1 cellular context compared by ENCODE assay signal in the genomic region with DNA sequence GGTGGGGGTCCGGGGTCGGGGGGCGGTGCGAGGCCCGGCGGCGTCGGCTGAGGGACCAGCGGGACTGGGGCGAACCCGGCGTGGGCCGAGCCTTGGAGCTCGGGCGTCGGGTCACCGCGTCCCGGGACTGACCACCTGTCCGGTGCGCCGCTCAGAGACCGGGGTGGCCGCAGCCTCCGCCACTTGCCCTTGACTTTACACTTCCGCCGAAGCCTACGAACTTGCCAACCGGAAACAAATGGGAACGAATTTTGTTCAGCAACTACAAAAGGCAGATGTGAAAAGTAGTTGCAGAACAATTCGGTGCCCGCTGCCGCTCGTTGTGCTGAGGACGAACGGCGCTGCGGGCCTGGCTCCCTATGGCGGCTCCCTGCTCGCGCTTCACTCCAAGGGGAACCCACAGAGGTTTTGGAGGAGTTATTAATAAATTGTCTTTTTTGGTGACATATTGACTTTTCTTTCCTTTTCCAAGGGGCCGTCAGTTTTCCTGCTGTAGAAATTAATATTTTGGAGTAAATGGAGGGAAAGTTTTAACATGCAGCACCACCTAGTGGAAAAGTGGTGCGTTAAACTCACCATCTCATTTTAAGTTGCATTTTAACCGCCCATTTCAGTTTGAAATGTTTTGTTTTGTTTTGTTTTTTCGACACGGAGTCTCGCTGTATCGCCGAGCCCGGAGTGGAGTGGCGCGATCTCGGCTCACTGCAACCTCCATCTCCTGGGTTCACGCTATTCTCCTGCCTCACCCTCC.
A peak's percentile ranks its signal among the peaks of the same experiment; 100 is the strongest.
TF ChIP-seq lines count a peak whose summit lies in the region.

No MANE protein-coding gene starts in this region.

TF ChIP-seq in HepG2, 621 proteins besides CTCF, POLR2A, EP300 and RAD21 (continued from another document and continues in another):
- TF ChIP-seq, protein P1, sequence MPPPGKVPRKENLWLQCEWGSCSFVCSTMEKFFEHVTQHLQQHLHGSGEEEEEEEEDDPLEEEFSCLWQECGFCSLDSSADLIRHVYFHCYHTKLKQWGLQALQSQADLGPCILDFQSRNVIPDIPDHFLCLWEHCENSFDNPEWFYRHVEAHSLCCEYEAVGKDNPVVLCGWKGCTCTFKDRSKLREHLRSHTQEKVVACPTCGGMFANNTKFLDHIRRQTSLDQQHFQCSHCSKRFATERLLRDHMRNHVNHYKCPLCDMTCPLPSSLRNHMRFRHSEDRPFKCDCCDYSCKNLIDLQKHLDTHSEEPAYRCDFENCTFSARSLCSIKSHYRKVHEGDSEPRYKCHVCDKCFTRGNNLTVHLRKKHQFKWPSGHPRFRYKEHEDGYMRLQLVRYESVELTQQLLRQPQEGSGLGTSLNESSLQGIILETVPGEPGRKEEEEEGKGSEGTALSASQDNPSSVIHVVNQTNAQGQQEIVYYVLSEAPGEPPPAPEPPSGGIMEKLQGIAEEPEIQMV (CRISPR knock-in tag; IDR thresholded peaks at IDR 0.05; ENCODE audit: low read depth), result no peak
- TF ChIP-seq CC2D1A (CRISPR knock-in tag; IDR thresholded peaks at IDR 0.05) (no peak), HNRNPLL (IDR thresholded peaks at IDR 0.05; ENCODE audit: low read depth, low read length, poor library complexity, severe bottlenecking) (peak; percentile 10), ZNF713 (CRISPR knock-in tag; IDR thresholded peaks at IDR 0.05) (no peak), HCFC1 (IDR thresholded peaks at IDR 0.05; ENCODE audit: low read depth, low read length) (no peak), TBX3 (IDR thresholded peaks at IDR 0.05; ENCODE audit: borderline replicate concordance) (no peak), ZNF547 (CRISPR knock-in tag; IDR thresholded peaks at IDR 0.05) (no peak), PRMT3 (CRISPR knock-in tag; IDR thresholded peaks at IDR 0.05; ENCODE audit: borderline replicate concordance, low read depth) (no peak), ZNF431 (CRISPR knock-in tag; IDR thresholded peaks at IDR 0.05; ENCODE audit: borderline replicate concordance, low read depth) (no peak), MEIS1 (CRISPR knock-in tag; IDR thresholded peaks at IDR 0.05; ENCODE audit: borderline replicate concordance) (no peak), ZNF841 (CRISPR knock-in tag; IDR thresholded peaks at IDR 0.05; ENCODE audit: borderline replicate concordance) (no peak), KAT8 (CRISPR knock-in tag; IDR thresholded peaks at IDR 0.05) (no peak), CREM (IDR thresholded peaks at IDR 0.05) (no peak), CREM (CRISPR knock-in tag; IDR thresholded peaks at IDR 0.05) (no peak), ZNF552 (CRISPR knock-in tag; IDR thresholded peaks at IDR 0.05; ENCODE audit: borderline replicate concordance) (no peak), MED1 (CRISPR knock-in tag; IDR thresholded peaks at IDR 0.05) (no peak), MXI1 (IDR thresholded peaks at IDR 0.05; ENCODE audit: borderline replicate concordance, low read depth, low read length) (no peak), SIX4 (CRISPR knock-in tag; IDR thresholded peaks at IDR 0.05) (no peak), ZNF83 (CRISPR knock-in tag; IDR thresholded peaks at IDR 0.05; ENCODE audit: borderline replicate concordance) (no peak), SIN3A (IDR thresholded peaks at IDR 0.05; ENCODE audit: borderline replicate concordance, low read depth, low read length) (no peak), PCBP1 (IDR thresholded peaks at IDR 0.05; ENCODE audit: borderline replicate concordance, low read depth, low read length) (no peak), ZNF432 (CRISPR knock-in tag; IDR thresholded peaks at IDR 0.05; ENCODE audit: borderline replicate concordance) (no peak), GLI4 (CRISPR knock-in tag; IDR thresholded peaks at IDR 0.05; ENCODE audit: borderline replicate concordance) (no peak), MAZ (IDR thresholded peaks at IDR 0.05; ENCODE audit: borderline replicate concordance, low read depth, low read length) (no peak), MAZ (CRISPR knock-in tag; IDR thresholded peaks at IDR 0.05; ENCODE audit: low read depth) (no peak)
- TF ChIP-seq, protein P2, sequence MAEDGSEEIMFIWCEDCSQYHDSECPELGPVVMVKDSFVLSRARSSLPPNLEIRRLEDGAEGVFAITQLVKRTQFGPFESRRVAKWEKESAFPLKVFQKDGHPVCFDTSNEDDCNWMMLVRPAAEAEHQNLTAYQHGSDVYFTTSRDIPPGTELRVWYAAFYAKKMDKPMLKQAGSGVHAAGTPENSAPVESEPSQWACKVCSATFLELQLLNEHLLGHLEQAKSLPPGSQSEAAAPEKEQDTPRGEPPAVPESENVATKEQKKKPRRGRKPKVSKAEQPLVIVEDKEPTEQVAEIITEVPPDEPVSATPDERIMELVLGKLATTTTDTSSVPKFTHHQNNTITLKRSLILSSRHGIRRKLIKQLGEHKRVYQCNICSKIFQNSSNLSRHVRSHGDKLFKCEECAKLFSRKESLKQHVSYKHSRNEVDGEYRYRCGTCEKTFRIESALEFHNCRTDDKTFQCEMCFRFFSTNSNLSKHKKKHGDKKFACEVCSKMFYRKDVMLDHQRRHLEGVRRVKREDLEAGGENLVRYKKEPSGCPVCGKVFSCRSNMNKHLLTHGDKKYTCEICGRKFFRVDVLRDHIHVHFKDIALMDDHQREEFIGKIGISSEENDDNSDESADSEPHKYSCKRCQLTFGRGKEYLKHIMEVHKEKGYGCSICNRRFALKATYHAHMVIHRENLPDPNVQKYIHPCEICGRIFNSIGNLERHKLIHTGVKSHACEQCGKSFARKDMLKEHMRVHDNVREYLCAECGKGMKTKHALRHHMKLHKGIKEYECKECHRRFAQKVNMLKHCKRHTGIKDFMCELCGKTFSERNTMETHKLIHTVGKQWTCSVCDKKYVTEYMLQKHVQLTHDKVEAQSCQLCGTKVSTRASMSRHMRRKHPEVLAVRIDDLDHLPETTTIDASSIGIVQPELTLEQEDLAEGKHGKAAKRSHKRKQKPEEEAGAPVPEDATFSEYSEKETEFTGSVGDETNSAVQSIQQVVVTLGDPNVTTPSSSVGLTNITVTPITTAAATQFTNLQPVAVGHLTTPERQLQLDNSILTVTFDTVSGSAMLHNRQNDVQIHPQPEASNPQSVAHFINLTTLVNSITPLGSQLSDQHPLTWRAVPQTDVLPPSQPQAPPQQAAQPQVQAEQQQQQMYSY (CRISPR knock-in tag; IDR thresholded peaks at IDR 0.05), result no peak
- TF ChIP-seq, protein P3, sequence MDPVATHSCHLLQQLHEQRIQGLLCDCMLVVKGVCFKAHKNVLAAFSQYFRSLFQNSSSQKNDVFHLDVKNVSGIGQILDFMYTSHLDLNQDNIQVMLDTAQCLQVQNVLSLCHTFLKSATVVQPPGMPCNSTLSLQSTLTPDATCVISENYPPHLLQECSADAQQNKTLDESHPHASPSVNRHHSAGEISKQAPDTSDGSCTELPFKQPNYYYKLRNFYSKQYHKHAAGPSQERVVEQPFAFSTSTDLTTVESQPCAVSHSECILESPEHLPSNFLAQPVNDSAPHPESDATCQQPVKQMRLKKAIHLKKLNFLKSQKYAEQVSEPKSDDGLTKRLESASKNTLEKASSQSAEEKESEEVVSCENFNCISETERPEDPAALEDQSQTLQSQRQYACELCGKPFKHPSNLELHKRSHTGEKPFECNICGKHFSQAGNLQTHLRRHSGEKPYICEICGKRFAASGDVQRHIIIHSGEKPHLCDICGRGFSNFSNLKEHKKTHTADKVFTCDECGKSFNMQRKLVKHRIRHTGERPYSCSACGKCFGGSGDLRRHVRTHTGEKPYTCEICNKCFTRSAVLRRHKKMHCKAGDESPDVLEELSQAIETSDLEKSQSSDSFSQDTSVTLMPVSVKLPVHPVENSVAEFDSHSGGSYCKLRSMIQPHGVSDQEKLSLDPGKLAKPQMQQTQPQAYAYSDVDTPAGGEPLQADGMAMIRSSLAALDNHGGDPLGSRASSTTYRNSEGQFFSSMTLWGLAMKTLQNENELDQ (CRISPR knock-in tag; IDR thresholded peaks at IDR 0.05; ENCODE audit: borderline replicate concordance), result no peak
- TF ChIP-seq, protein P4, sequence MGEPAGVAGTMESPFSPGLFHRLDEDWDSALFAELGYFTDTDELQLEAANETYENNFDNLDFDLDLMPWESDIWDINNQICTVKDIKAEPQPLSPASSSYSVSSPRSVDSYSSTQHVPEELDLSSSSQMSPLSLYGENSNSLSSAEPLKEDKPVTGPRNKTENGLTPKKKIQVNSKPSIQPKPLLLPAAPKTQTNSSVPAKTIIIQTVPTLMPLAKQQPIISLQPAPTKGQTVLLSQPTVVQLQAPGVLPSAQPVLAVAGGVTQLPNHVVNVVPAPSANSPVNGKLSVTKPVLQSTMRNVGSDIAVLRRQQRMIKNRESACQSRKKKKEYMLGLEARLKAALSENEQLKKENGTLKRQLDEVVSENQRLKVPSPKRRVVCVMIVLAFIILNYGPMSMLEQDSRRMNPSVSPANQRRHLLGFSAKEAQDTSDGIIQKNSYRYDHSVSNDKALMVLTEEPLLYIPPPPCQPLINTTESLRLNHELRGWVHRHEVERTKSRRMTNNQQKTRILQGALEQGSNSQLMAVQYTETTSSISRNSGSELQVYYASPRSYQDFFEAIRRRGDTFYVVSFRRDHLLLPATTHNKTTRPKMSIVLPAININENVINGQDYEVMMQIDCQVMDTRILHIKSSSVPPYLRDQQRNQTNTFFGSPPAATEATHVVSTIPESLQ (CRISPR knock-in tag; conservative IDR thresholded peaks at IDR 0.05), result no peak
- TF ChIP-seq, protein P5, sequence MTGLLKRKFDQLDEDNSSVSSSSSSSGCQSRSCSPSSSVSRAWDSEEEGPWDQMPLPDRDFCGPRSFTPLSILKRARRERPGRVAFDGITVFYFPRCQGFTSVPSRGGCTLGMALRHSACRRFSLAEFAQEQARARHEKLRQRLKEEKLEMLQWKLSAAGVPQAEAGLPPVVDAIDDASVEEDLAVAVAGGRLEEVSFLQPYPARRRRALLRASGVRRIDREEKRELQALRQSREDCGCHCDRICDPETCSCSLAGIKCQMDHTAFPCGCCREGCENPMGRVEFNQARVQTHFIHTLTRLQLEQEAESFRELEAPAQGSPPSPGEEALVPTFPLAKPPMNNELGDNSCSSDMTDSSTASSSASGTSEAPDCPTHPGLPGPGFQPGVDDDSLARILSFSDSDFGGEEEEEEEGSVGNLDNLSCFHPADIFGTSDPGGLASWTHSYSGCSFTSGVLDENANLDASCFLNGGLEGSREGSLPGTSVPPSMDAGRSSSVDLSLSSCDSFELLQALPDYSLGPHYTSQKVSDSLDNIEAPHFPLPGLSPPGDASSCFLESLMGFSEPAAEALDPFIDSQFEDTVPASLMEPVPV (CRISPR knock-in tag; IDR thresholded peaks at IDR 0.05), result peak; percentile 39; the same call in 1 of the 2 replicates
- TF ChIP-seq, protein P6, sequence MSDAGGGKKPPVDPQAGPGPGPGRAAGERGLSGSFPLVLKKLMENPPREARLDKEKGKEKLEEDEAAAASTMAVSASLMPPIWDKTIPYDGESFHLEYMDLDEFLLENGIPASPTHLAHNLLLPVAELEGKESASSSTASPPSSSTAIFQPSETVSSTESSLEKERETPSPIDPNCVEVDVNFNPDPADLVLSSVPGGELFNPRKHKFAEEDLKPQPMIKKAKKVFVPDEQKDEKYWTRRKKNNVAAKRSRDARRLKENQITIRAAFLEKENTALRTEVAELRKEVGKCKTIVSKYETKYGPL (CRISPR knock-in tag; IDR thresholded peaks at IDR 0.05), result no peak
- TF ChIP-seq, protein P7, sequence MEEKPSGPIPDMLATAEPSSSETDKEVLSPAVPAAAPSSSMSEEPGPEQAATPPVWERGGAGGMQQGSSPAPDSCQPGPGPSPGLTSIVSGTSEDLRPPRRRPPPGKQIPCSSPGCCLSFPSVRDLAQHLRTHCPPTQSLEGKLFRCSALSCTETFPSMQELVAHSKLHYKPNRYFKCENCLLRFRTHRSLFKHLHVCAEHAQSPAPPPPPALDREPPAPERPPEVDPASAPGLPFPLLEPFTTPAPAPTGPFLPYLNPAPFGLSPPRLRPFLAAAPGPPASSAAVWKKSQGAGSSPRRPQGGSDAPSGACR (CRISPR knock-in tag; IDR thresholded peaks at IDR 0.05), result no peak
- TF ChIP-seq, protein P8, sequence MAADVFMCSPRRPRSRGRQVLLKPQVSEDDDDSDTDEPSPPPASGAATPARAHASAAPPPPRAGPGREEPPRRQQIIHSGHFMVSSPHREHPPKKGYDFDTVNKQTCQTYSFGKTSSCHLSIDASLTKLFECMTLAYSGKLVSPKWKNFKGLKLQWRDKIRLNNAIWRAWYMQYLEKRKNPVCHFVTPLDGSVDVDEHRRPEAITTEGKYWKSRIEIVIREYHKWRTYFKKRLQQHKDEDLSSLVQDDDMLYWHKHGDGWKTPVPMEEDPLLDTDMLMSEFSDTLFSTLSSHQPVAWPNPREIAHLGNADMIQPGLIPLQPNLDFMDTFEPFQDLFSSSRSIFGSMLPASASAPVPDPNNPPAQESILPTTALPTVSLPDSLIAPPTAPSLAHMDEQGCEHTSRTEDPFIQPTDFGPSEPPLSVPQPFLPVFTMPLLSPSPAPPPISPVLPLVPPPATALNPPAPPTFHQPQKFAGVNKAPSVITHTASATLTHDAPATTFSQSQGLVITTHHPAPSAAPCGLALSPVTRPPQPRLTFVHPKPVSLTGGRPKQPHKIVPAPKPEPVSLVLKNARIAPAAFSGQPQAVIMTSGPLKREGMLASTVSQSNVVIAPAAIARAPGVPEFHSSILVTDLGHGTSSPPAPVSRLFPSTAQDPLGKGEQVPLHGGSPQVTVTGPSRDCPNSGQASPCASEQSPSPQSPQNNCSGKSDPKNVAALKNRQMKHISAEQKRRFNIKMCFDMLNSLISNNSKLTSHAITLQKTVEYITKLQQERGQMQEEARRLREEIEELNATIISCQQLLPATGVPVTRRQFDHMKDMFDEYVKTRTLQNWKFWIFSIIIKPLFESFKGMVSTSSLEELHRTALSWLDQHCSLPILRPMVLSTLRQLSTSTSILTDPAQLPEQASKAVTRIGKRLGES (CRISPR knock-in tag; IDR thresholded peaks at IDR 0.05; ENCODE audit: borderline replicate concordance), result 0 out of 2 replicates have a peak, but pooled peaks have one; percentile 21
- TF ChIP-seq, protein P9, sequence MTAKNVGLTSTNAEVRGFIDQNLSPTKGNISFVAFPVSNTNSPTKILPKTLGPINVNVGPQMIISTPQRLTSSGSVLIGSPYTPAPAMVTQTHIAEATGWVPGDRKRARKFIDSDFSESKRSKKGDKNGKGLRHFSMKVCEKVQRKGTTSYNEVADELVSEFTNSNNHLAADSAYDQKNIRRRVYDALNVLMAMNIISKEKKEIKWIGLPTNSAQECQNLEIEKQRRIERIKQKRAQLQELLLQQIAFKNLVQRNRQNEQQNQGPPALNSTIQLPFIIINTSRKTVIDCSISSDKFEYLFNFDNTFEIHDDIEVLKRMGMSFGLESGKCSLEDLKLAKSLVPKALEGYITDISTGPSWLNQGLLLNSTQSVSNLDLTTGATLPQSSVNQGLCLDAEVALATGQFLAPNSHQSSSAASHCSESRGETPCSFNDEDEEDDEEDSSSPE (CRISPR knock-in tag; IDR thresholded peaks at IDR 0.05), result no peak
